20 cellular contexts compared by ENCODE assay signal in the genomic region with DNA sequence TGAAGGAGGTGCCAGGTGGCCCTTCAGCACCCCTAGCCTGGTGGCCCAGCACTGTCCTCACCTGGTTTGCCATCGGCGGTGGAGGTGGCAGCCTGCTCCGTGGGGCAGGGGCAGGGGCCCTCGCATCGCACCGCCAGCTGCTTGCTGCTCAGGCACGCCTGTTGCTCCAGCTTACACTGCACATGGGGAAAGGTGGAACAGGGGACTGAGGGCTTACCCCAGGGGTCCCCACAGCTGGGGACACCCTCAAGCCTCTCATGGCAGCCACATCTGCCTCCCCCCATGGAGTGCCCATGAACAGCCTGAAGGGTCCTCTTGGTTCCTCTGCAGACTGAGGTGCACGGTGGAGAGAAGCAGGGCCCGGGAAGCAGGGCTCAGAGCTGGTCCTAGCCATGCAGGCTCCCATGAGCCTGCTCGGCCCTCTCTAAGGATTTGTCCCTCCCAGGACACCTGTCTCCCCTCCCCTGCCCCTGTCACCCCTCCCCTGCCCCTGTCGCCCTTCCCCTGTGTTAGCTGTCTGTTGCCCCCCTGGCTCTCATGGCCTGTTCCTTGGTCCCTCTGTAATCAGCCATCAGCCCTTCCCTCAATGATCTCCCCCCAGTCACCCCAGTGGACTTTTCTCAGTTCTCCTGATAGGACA. TPM values are rescaled to one million over a fixed set of nuclear protein-coding genes. Genes with fewer than 3 reads are reported as not detected.
DNase-seq lines count a peak whose midpoint lies in the region; ATAC-seq, FAIRE-seq and TF ChIP-seq lines count a peak whose summit lies in the region.
"Had no signal": no experiment of that assay in that cellular context is flagged by ENCODE, and none has a peak within 500 bp of the region (broad histone marks: within the 10 kb centered on the region; RNA-seq: fewer than 3 reads in every experiment).

No MANE protein-coding gene starts in this region.

- no peaks in the 10 kb centered on the region for H3K27me3 Mint-ChIP-seq in activated T-cell treated with anti-CD3 and anti-CD28 coated beads, Interleukin-2, amount 50 U/mL, for 72 hours (ENCODE audit: low read depth)
- H3K27me3 Mint-ChIP-seq in activated T-cell treated with anti-CD3 and anti-CD28 coated beads, Interleukin-2, amount 50 U/mL, for 4 hours (ENCODE audit: low read depth) = no peaks in the 10 kb centered on the region
- H3K27me3 Mint-ChIP-seq in IgD-negative memory B cell = no peaks in the 10 kb centered on the region
- H3K27me3 Mint-ChIP-seq in mesothelial cell of epicardium (ENCODE audit: low read depth) = no peaks in the 10 kb centered on the region

- H3K4me1 ChIP-seq in kidney (ENCODE audit: control insufficient read depth in 1 of 2, insufficient read depth in 1 of 2, low read depth in 1 of 2, low read length in 2 of 2) = peaks cover 0 to 8% of the 10 kb centered on the region in 2 donors
- H3K4me1 ChIP-seq in trophoblast cell (ENCODE audit: control insufficient read depth in 1 of 2, insufficient read depth in 2 of 2, low read length in 2 of 2) = peaks cover 5 to 15% of the 10 kb centered on the region in 2 experiments

- no peak overlapping the region for H3K4me2 ChIP-seq in trophoblast cell (ENCODE audit: low read length)
- H3K4me2 ChIP-seq: SK-N-SH had no signal

- H3K36me3 ChIP-seq in kidney (ENCODE audit: control insufficient read depth in 1 of 2, insufficient read depth in 2 of 2, low read length in 2 of 2) (no peaks in the 10 kb centered on the region), trophoblast cell (ENCODE audit: control insufficient read depth in 1 of 2, insufficient read depth in 2 of 2, low read length in 2 of 2) (no peaks in the 10 kb centered on the region)
- H3K36me3 ChIP-seq: BLaER1 treated with 17β-estradiol and CSF1 and Interleukin-3, amounts not matched to agents 10 nM and 100 nM; brain microvascular endothelial cell; thoracic aorta had no signal

- H3K9me3 Mint-ChIP-seq in activated T-cell treated with anti-CD3 and anti-CD28 coated beads, Interleukin-2, amount 50 U/mL, for 72 hours = no peaks in the 10 kb centered on the region
- no peaks in the 10 kb centered on the region for H3K9me3 Mint-ChIP-seq in activated T-cell treated with anti-CD3 and anti-CD28 coated beads, Interleukin-2, amount 50 U/mL, for 4 hours
- H3K9me3 Mint-ChIP-seq in IgD-negative memory B cell (no peaks in the 10 kb centered on the region), mesothelial cell of epicardium (peaks cover 5% of the 10 kb centered on the region)

- H2BK5ac ChIP-seq in trophoblast cell (ENCODE audit: low read depth, low read length, poor library complexity) = no peak overlapping the region

- H3K23ac ChIP-seq in trophoblast cell (ENCODE audit: low read length) = no peak overlapping the region

- no peak overlapping the region for H3K4me3 Mint-ChIP-seq in activated T-cell treated with anti-CD3 and anti-CD28 coated beads, Interleukin-2, amount 50 U/mL, for 72 hours
- no peak overlapping the region for H3K4me3 Mint-ChIP-seq in activated T-cell treated with anti-CD3 and anti-CD28 coated beads, Interleukin-2, amount 50 U/mL, for 4 hours
- no peak overlapping the region for H3K4me3 Mint-ChIP-seq in IgD-negative memory B cell
- no peak overlapping the region for H3K4me3 Mint-ChIP-seq in mesothelial cell of epicardium
- H3K4me3 Mint-ChIP-seq: HFFc6 had no signal

- H3K36me3 Mint-ChIP-seq in activated T-cell treated with anti-CD3 and anti-CD28 coated beads, Interleukin-2, amount 50 U/mL, for 72 hours (ENCODE audit: insufficient read depth in 2 of 2) = peaks cover 21 to 35% of the 10 kb centered on the region in 2 donors
- H3K36me3 Mint-ChIP-seq in activated T-cell treated with anti-CD3 and anti-CD28 coated beads, Interleukin-2, amount 50 U/mL, for 4 hours (ENCODE audit: insufficient read depth) = peaks cover 25% of the 10 kb centered on the region
- H3K36me3 Mint-ChIP-seq in IgD-negative memory B cell (peaks cover 11% of the 10 kb centered on the region), mesothelial cell of epicardium (peaks cover 5% of the 10 kb centered on the region)

- no peaks in the 10 kb centered on the region for H3K27me3 ChIP-seq in trophoblast cell (ENCODE audit: insufficient read depth, low read length)
- H3K27me3 ChIP-seq: BLaER1 treated with 17β-estradiol and CSF1 and Interleukin-3, amounts not matched to agents 10 nM and 100 nM; brain microvascular endothelial cell had no signal

- H4K8ac ChIP-seq in trophoblast cell (ENCODE audit: low read depth, low read length) = no peak overlapping the region

- H3K14ac ChIP-seq in trophoblast cell (ENCODE audit: low read length) = no peak overlapping the region

- no peak for DNase-seq in activated T-cell treated with anti-CD3 and anti-CD28 coated beads, Interleukin-2, amount 50 U/mL, for 72 hours
- no peak for DNase-seq in activated T-cell treated with anti-CD3 and anti-CD28 coated beads, Interleukin-2, amount 50 U/mL, for 4 hours
- DNase-seq in kidney (peak; percentile 61), trophoblast cell (no peak), head of caudate nucleus (no peak), mesothelial cell of epicardium (ENCODE audit: low spot score in 2 of 2, unreplicated experiment in 2 of 2) (no peak)
- DNase-seq: brain microvascular endothelial cell, cortex of kidney, HFFc6, NCI-H1105, NCI-H2081 treated with DMSO at 0.1 percent for 48 hours, RPMI8226, T-helper 9 cell had no signal

- H2AK5ac ChIP-seq in trophoblast cell (ENCODE audit: low read length) = no peak overlapping the region

- H2AFZ ChIP-seq in trophoblast cell (ENCODE audit: insufficient read depth, low read length, poor library complexity) = no peak overlapping the region

- H4K12ac ChIP-seq in trophoblast cell (ENCODE audit: low read depth, low read length) = no peak overlapping the region

- no peak overlapping the region for H3K4me3 ChIP-seq in kidney (ENCODE audit: low read length in 2 of 2)
- H3K4me3 ChIP-seq in trophoblast cell (ENCODE audit: low read depth, low read length) = peak overlapping the region; percentile 25
- H3K4me3 ChIP-seq: BLaER1 treated with 17β-estradiol and CSF1 and Interleukin-3, amounts not matched to agents 10 nM and 100 nM; thoracic aorta had no signal

- no peak overlapping the region for H3K18ac ChIP-seq in trophoblast cell (ENCODE audit: low read length)

- H3K79me1 ChIP-seq in trophoblast cell (ENCODE audit: low read length) = no peaks in the 10 kb centered on the region

- H3K27ac ChIP-seq in kidney (ENCODE audit: low read depth in 2 of 2, low read length in 2 of 2) (no peak overlapping the region), trophoblast cell (ENCODE audit: low read depth, low read length) (no peak overlapping the region)
- H3K27ac ChIP-seq: BLaER1 treated with 17β-estradiol and CSF1 and Interleukin-3, amounts not matched to agents 10 nM and 100 nM; brain microvascular endothelial cell; thoracic aorta had no signal

- intact Hi-C loops in kidney (cut with DNase I) (no loop called here), head of caudate nucleus (cut with DNase I) (no loop called here)

- no peak for ATAC-seq in activated T-cell treated with anti-CD3 and anti-CD28 coated beads, Interleukin-2, amount 50 U/mL, for 72 hours (replicated peaks in 1 of 2)
- no peak for ATAC-seq in activated T-cell treated with anti-CD3 and anti-CD28 coated beads, Interleukin-2, amount 50 U/mL, for 4 hours
- no peak for ATAC-seq in GM21515 (IDR thresholded peaks at IDR 0.05; ENCODE audit: unreplicated experiment)
- ATAC-seq: activated CD4-positive, CD25-positive, alpha-beta regulatory T cell treated with anti-CD3 and anti-CD28 coated beads, Interleukin-2, amount 50 U/mL, for 24 hours had no signal

- no peak overlapping the region for H4K91ac ChIP-seq in trophoblast cell (ENCODE audit: low read depth, low read length)

- H2BK12ac ChIP-seq in trophoblast cell (ENCODE audit: low read length) = no peak overlapping the region

- H3K9me3 ChIP-seq in kidney (ENCODE audit: control insufficient read depth in 1 of 2, low read length in 2 of 2) = no peaks in the 10 kb centered on the region
- peaks cover 2% of the 10 kb centered on the region for H3K9me3 ChIP-seq in trophoblast cell (ENCODE audit: insufficient read depth, low read depth, low read length)
- H3K9me3 ChIP-seq: BLaER1 treated with 17β-estradiol and CSF1 and Interleukin-3, amounts not matched to agents 10 nM and 100 nM; SK-N-SH; thoracic aorta had no signal

- no peaks in the 10 kb centered on the region for H3K79me2 ChIP-seq in trophoblast cell (ENCODE audit: control insufficient read depth, insufficient read depth, low read length, poor library complexity)

- H3K4ac ChIP-seq in trophoblast cell (ENCODE audit: low read depth, low read length) = no peak overlapping the region

- peaks cover 29% of the 10 kb centered on the region for H3K4me1 Mint-ChIP-seq in activated T-cell treated with anti-CD3 and anti-CD28 coated beads, Interleukin-2, amount 50 U/mL, for 72 hours (ENCODE audit: low read depth)
- peaks cover 14% of the 10 kb centered on the region for H3K4me1 Mint-ChIP-seq in activated T-cell treated with anti-CD3 and anti-CD28 coated beads, Interleukin-2, amount 50 U/mL, for 4 hours (ENCODE audit: low read depth)
- peaks cover 0 to 4% (median 0%) of the 10 kb centered on the region in 3 donors for H3K4me1 Mint-ChIP-seq in IgD-negative memory B cell
- H3K4me1 Mint-ChIP-seq in mesothelial cell of epicardium = peaks cover 16% of the 10 kb centered on the region

- H3K9ac ChIP-seq in kidney (ENCODE audit: low read length in 2 of 2) (no peak overlapping the region), trophoblast cell (ENCODE audit: low read length) (no peak overlapping the region)
- H3K9ac ChIP-seq: SK-N-SH had no signal

- WGBS in trophoblast cell (ENCODE audit: extremely low coverage, insufficient coverage, insufficient read length) = no CpG with 5 or more reads among the region's 11 CpGs

- H2BK120ac ChIP-seq in trophoblast cell (ENCODE audit: insufficient read depth, low read length, poor library complexity) = no peak overlapping the region

- FAIRE-seq in kidney (lab: Jason Lieb, UNC) = no peak
- FAIRE-seq: endometrium had no signal

- TF ChIP-seq CTCF in kidney (IDR thresholded peaks at IDR 0.05; ENCODE audit: borderline replicate concordance, extremely low read depth, insufficient read depth) (no peak), mesothelial cell of epicardium (IDR thresholded peaks at IDR 0.05; ENCODE audit: unreplicated experiment) (no peak)

- peak overlapping the region; percentile 30 for H3K27ac Mint-ChIP-seq in activated T-cell treated with anti-CD3 and anti-CD28 coated beads, Interleukin-2, amount 50 U/mL, for 72 hours
- peak overlapping the region in 2 of 3 donors; percentile 35 to 93 for H3K27ac Mint-ChIP-seq in IgD-negative memory B cell
- H3K27ac Mint-ChIP-seq in mesothelial cell of epicardium = no peak overlapping the region
- H3K27ac Mint-ChIP-seq: HFFc6 had no signal

RNA-seq across cellular contexts. Expression of a gene that starts 20.1 kb away (rescaled TPM):
- total RNA-seq in activated T-cell treated with anti-CD3 and anti-CD28 coated beads, Interleukin-2, amount 50 U/mL, for 72 hours = 100 to 1,000 TPM; 253 to 291 TPM
- total RNA-seq in activated T-cell treated with anti-CD3 and anti-CD28 coated beads, Interleukin-2, amount 50 U/mL, for 4 hours = 10 to 100 TPM; 74.7 to 85.7 (median 83.2) TPM
- polyA plus RNA-seq in IgD-negative memory B cell = 65.5 TPM
- total RNA-seq in kidney = 19.7 TPM
- polyA plus RNA-seq in kidney (ENCODE audit: insufficient read depth, low read depth, low replicate concordance) = 103 TPM
- polyA plus RNA-seq in trophoblast cell (2013) = 0.49 and 0.52 TPM in 2 replicates
- total RNA-seq in mesothelial cell of epicardium = 26.7 to 32.4 TPM (median 28.5 TPM) in 3 replicates
- total RNA-seq: HFFc6 had no signal
